In the genomic region with DNA sequence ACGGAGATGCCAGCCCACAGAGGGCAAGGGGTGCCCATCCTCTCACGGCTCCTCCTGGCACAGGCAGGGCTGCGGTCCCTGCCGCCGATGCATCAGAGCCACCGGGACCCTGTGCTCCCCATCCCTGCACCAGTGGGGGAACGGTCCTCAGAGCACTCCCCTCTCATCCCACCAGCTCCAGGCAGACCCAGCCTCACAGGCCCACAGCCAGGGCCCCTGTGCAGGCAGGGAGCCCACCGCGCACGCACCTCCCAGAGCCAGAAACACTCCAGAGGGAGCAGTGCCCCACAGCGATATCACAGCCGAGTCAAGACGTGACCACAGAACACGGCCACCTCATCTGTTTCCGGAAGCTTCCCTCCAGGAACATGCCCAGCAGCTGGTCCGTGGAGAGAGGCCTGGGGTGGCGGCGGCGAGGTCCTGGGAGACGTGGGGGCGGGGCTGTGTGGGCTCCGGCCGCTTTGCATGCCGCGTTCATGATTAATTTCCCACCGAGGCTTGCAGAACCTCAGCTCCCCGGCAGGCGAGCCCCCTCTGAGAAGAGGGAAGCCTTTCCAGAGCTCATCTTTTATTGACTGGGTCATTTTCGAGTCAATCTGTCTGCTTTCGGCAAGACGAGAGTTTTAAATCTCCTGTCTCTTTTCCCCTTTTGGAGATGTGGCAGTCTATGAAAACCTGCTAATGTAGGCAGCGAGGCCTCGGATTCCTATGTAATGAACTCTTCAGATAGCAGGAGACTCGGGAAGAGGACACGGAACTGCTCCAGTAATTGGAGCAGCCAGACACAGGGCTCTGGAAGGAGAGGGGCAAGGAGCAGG, we compare ENCODE assay signal across 10 cellular contexts.
DNase-seq lines count a peak whose midpoint lies in the region; TF ChIP-seq lines count a peak whose summit lies in the region.
"Had no signal": no experiment of that assay in that cellular context is flagged by ENCODE, and none has a peak within 500 bp of the region (broad histone marks: within the 10 kb centered on the region; RNA-seq: fewer than 3 reads in every experiment).

No MANE protein-coding gene starts in this region.

- no peak overlapping the region; the same call in 1 of the 2 replicates for H3K4me3 ChIP-seq in BLaER1
- no peak overlapping the region for H3K4me3 ChIP-seq in SJSA1
- no peak overlapping the region for H3K4me3 ChIP-seq in fibroblast of villous mesenchyme (ENCODE audit: low read depth, low read length)

- H3K27ac ChIP-seq in BLaER1 (no peak overlapping the region), SJSA1 (no peak overlapping the region)
- H3K27ac ChIP-seq: parathyroid adenoma had no signal

- peak; percentile 52 for TF ChIP-seq CTCF in fibroblast of villous mesenchyme (IDR thresholded peaks at IDR 0.05; ENCODE audit: insufficient read depth, low read depth, low read length)

- H3K27me3 ChIP-seq in BLaER1 (no peaks in the 10 kb centered on the region; the same call in 1 of the 2 replicates), SJSA1 (replicated peaks) (no peaks in the 10 kb centered on the region)

- H3K9me3 ChIP-seq in BLaER1 (no peaks in the 10 kb centered on the region), SJSA1 (replicated peaks) (no peaks in the 10 kb centered on the region)

- intact Hi-C loops in posterior vena cava (cut with DNase I) = no loop called here

- H3K4me1 ChIP-seq in BLaER1 (peaks cover 69% of the 10 kb centered on the region), SJSA1 (replicated peaks) (peaks cover 11% of the 10 kb centered on the region)
- H3K4me1 ChIP-seq: parathyroid adenoma had no signal

- DNase-seq in SJSA1 (ENCODE audit: low read depth in 1 of 2, low spot score in 2 of 2) (peak; percentile 66 to 88), fibroblast of villous mesenchyme (ENCODE audit: low read depth) (peak; percentile 91), posterior vena cava (ENCODE audit: low spot score) (peak; percentile 89), middle frontal gyrus (ENCODE audit: extremely low spot score, low spot score) (no peak), hippocampal formation (lab: John Stamatoyannopoulos, UW) (no peak), SW 1271 (lab: John Stamatoyannopoulos, UW) (no peak), DMS79 treated with DMSO at 0.1 percent for 48 hours (lab: John Stamatoyannopoulos, UW) (no peak)
- DNase-seq: NCI-H1092 treated with DMSO at 0.1 percent for 48 hours had no signal

- peak overlapping the region; percentile 88 for H3K4me2 ChIP-seq in BLaER1

- peaks cover 100% of the 10 kb centered on the region for H4K20me1 ChIP-seq in BLaER1

- H3K36me3 ChIP-seq in BLaER1 (peaks cover 81% of the 10 kb centered on the region), SJSA1 (no peaks in the 10 kb centered on the region)

- H3K9ac ChIP-seq in BLaER1 = no peak overlapping the region
- H3K9ac ChIP-seq: parathyroid adenoma had no signal

Comparison
In these comparisons a context has a peak if more than half of its experiments do, and no peak if none do; other contexts are left out.
1. DNase-seq: peak in SJSA1 (2 of 2), fibroblast of villous mesenchyme (single experiment) and posterior vena cava (single experiment); none in middle frontal gyrus (single experiment), hippocampal formation (0 of 2), SW 1271 (0 of 2) and DMS79 treated with DMSO at 0.1 percent for 48 hours (single experiment).